In genomic region chr10:2439983-2440382, GRCh38 we compare ENCODE assay signal across 9 cellular contexts.
"Had no signal": no experiment of that assay in that cellular context is flagged by ENCODE, and none has a peak within 500 bp of the region (broad histone marks: within the 10 kb centered on the region; RNA-seq: fewer than 3 reads in every experiment).

No MANE protein-coding gene starts in this region.

- H2AFZ ChIP-seq: GM23248, GM23338 had no signal

- H3K4me3 Mint-ChIP-seq: GM23338, H9, HFFc6 had no signal

- H3K4me1 Mint-ChIP-seq: GM23338 had no signal

- ATAC-seq: GM23338, HCT116 had no signal

- DNase-seq: GM23248, GOT3, H7, H9, HCEC 1CT, HFFc6 had no signal

- H3K9ac ChIP-seq: GM23248 had no signal

- H3K4me2 ChIP-seq: GM23338 had no signal

- H3K27ac ChIP-seq: GM23248 had no signal

- H3K36me3 ChIP-seq: HAP-1 had no signal

- H3K9me3 ChIP-seq: HAP-1 had no signal

- H3K27ac Mint-ChIP-seq: GM23338, H9, HFFc6 had no signal

- H3K4me3 ChIP-seq: GM23248, GM23338, HAP-1 had no signal
